ENCODE assay signal across 12 cellular contexts in genomic region chr12:46470039-46470627, GRCh38.
DNase-seq lines count a peak whose midpoint lies in the region; ATAC-seq and TF ChIP-seq lines count a peak whose summit lies in the region.
"Had no signal": no experiment of that assay in that cellular context is flagged by ENCODE, and none has a peak within 500 bp of the region (broad histone marks: within the 10 kb centered on the region; RNA-seq: fewer than 3 reads in every experiment).

No MANE protein-coding gene starts in this region.

- TF ChIP-seq CTCF in MCF 10A (IDR thresholded peaks at IDR 0.05; ENCODE audit: unreplicated experiment): no peak

- 0 out of 2 replicates have a peak, but pooled peaks cover 4% of the 10 kb centered on the region for H3K27me3 ChIP-seq in HAP-1 (ENCODE audit: low read depth)

- peak overlapping the region; percentile 79 for H3K27ac Mint-ChIP-seq in activated T-cell treated with anti-CD3 and anti-CD28 coated beads, Interleukin-2, amount 50 U/mL, for 72 hours
- H3K27ac Mint-ChIP-seq in stimulated activated naive CD8-positive, alpha-beta T cell treated with anti-CD3 and anti-CD28 coated beads, Interleukin-15, amount 100 ng/mL, for 72 hours: peak overlapping the region; percentile 98 to 100
- H3K27ac Mint-ChIP-seq in MCF 10A (ENCODE audit: low read depth, unreplicated experiment): no peak overlapping the region

- peaks cover 3 to 4% of the 10 kb centered on the region in 2 donors for H3K36me3 Mint-ChIP-seq in activated T-cell treated with anti-CD3 and anti-CD28 coated beads, Interleukin-2, amount 50 U/mL, for 72 hours (ENCODE audit: insufficient read depth in 2 of 2)
- no peaks in the 10 kb centered on the region for H3K36me3 Mint-ChIP-seq in MCF 10A (ENCODE audit: insufficient read depth, unreplicated experiment)

- no peak overlapping the region for H3K4me3 ChIP-seq in HAP-1
- H3K4me3 ChIP-seq: thoracic aorta had no signal

- no TSS peak for BruUV-seq in MCF 10A (replicated peaks; lab: Mats Ljungman, UMichigan)

- peaks cover 29% of the 10 kb centered on the region for H3K4me1 Mint-ChIP-seq in activated T-cell treated with anti-CD3 and anti-CD28 coated beads, Interleukin-2, amount 50 U/mL, for 72 hours (ENCODE audit: low read depth)
- peaks cover 33% of the 10 kb centered on the region for H3K4me1 Mint-ChIP-seq in stimulated activated naive CD8-positive, alpha-beta T cell treated with anti-CD3 and anti-CD28 coated beads, Interleukin-15, amount 100 ng/mL, for 72 hours
- H3K4me1 Mint-ChIP-seq in MCF 10A (ENCODE audit: insufficient read depth, unreplicated experiment): peaks cover 29% of the 10 kb centered on the region

- POLR2A ChIA-PET in MCF 10A (lab: Yijun Ruan, JAX): interaction anchor here (0.7 to 3.1 kb wide), 10 partner anchors 14 to 91 kb away, joined by 3 to 22 read pairs (median 4); no protein-coding TSS in a partner anchor

- peaks cover 0 to 4% of the 10 kb centered on the region in 2 donors for H3K9me3 Mint-ChIP-seq in activated T-cell treated with anti-CD3 and anti-CD28 coated beads, Interleukin-2, amount 50 U/mL, for 72 hours
- H3K9me3 Mint-ChIP-seq in stimulated activated naive CD8-positive, alpha-beta T cell treated with anti-CD3 and anti-CD28 coated beads, Interleukin-15, amount 100 ng/mL, for 72 hours: peaks cover 4 to 6% of the 10 kb centered on the region in 2 donors
- no peaks in the 10 kb centered on the region for H3K9me3 Mint-ChIP-seq in MCF 10A (ENCODE audit: unreplicated experiment)

- H3K4me1 ChIP-seq in HAP-1: no peaks in the 10 kb centered on the region

- CTCF ChIA-PET in MCF 10A (lab: Yijun Ruan, JAX): interaction anchor here (0.8 to 1.2 kb wide), 5 partner anchors 10 to 466 kb away, joined by 3 read pairs; no protein-coding TSS in a partner anchor

- peak; percentile 25 for DNase-seq in stimulated activated CD4-positive, alpha-beta T cell treated with anti-CD3 and anti-CD28 coated beads, Interleukin-15, amount 100 ng/mL, for 24 hours
- no peak for DNase-seq in stimulated activated CD4-positive, alpha-beta T cell treated with anti-CD3 and anti-CD28 coated beads, Interleukin-12 subunit alpha, Interleukin-12 subunit beta, amount 100 ng/mL, for 4 hours
- DNase-seq in activated T-cell treated with anti-CD3 and anti-CD28 coated beads, Interleukin-2, amount 50 U/mL, for 72 hours: peak; percentile 40 to 47
- DNase-seq in stimulated activated naive CD8-positive, alpha-beta T cell treated with anti-CD3 and anti-CD28 coated beads, Interleukin-15, amount 100 ng/mL, for 72 hours: peak; percentile 56 to 67
- DNase-seq in NCI-H69 (lab: John Stamatoyannopoulos, UW) (no peak), MCF 10A (ENCODE audit: unreplicated experiment) (no peak), HAP-1 (ENCODE audit: low spot score in 2 of 2) (no peak)
- DNase-seq: GOT3, NCI-H1436 treated with DMSO at 0.1 percent for 48 hours, retina had no signal

- ATAC-seq in HG03045 (IDR thresholded peaks at IDR 0.05; ENCODE audit: unreplicated experiment): peak; percentile 56
- ATAC-seq in activated T-cell treated with anti-CD3 and anti-CD28 coated beads, Interleukin-2, amount 50 U/mL, for 72 hours (replicated peaks in 1 of 2): peak; percentile 93 to 97
- peak; percentile 99 for ATAC-seq in stimulated activated naive CD8-positive, alpha-beta T cell treated with anti-CD3 and anti-CD28 coated beads, Interleukin-15, amount 100 ng/mL, for 72 hours

- no peaks in the 10 kb centered on the region for H3K27me3 Mint-ChIP-seq in activated T-cell treated with anti-CD3 and anti-CD28 coated beads, Interleukin-2, amount 50 U/mL, for 72 hours (ENCODE audit: low read depth)
- H3K27me3 Mint-ChIP-seq in stimulated activated naive CD8-positive, alpha-beta T cell treated with anti-CD3 and anti-CD28 coated beads, Interleukin-15, amount 100 ng/mL, for 72 hours: no peaks in the 10 kb centered on the region
- no peaks in the 10 kb centered on the region for H3K27me3 Mint-ChIP-seq in MCF 10A (ENCODE audit: insufficient read depth, unreplicated experiment)

- intact Hi-C loops in MCF 10A (cut with micrococcal nuclease): loop anchor here (5.0 kb wide), 1 partner anchor 87 kb away; no protein-coding TSS in a partner anchor

- H3K36me3 ChIP-seq in HAP-1 (replicated peaks): no peaks in the 10 kb centered on the region
- H3K36me3 ChIP-seq: thoracic aorta had no signal

- peak overlapping the region; percentile 80 for H3K4me3 Mint-ChIP-seq in activated T-cell treated with anti-CD3 and anti-CD28 coated beads, Interleukin-2, amount 50 U/mL, for 72 hours
- H3K4me3 Mint-ChIP-seq in stimulated activated naive CD8-positive, alpha-beta T cell treated with anti-CD3 and anti-CD28 coated beads, Interleukin-15, amount 100 ng/mL, for 72 hours: peak overlapping the region; percentile 87 to 100
- H3K4me3 Mint-ChIP-seq in MCF 10A (ENCODE audit: unreplicated experiment): no peak overlapping the region

- no peaks in the 10 kb centered on the region for H3K9me3 ChIP-seq in HAP-1
- H3K9me3 ChIP-seq: thoracic aorta had no signal

- in situ Hi-C loops in HAP-1 (cut with MboI; ENCODE audit: low sequenced_read_pairs): no loop called here

Comparison
In these comparisons a context has a peak if more than half of its experiments do, and no peak if none do; other contexts are left out.
1. DNase-seq: peak in stimulated activated CD4-positive, alpha-beta T cell treated with anti-CD3 and anti-CD28 coated beads, Interleukin-15, amount 100 ng/mL, for 24 hours (single experiment), activated T-cell treated with anti-CD3 and anti-CD28 coated beads, Interleukin-2, amount 50 U/mL, for 72 hours (2 of 2) and stimulated activated naive CD8-positive, alpha-beta T cell treated with anti-CD3 and anti-CD28 coated beads, Interleukin-15, amount 100 ng/mL, for 72 hours (2 of 2); none in stimulated activated CD4-positive, alpha-beta T cell treated with anti-CD3 and anti-CD28 coated beads, Interleukin-12 subunit alpha, Interleukin-12 subunit beta, amount 100 ng/mL, for 4 hours (single experiment), NCI-H69 (single experiment), MCF 10A (single experiment) and HAP-1 (0 of 2).
2. Peak in every context shown above with its lines, with median percentiles within 50 percentile points of each other: ATAC-seq.